ENCODE assay signal across 28 cellular contexts in genomic region chr9:120982851-120983250, GRCh38. TPM values are rescaled to one million over a fixed set of nuclear protein-coding genes. Genes with fewer than 3 reads are reported as not detected.
DNase-seq lines count a peak whose midpoint lies in the region; ATAC-seq and TF ChIP-seq lines count a peak whose summit lies in the region.
"Had no signal": no experiment of that assay in that cellular context is flagged by ENCODE, and none has a peak within 500 bp of the region (broad histone marks: within the 10 kb centered on the region; RNA-seq: fewer than 3 reads in every experiment).

No MANE protein-coding gene starts in this region.

- DNase-seq in GM03348 (ENCODE audit: low spot score) = peak; percentile 8
- peak; percentile 13 for DNase-seq in M059J (ENCODE audit: low read depth)
- DNase-seq in fibroblast of peridontal ligament (ENCODE audit: extremely low read depth) = peak; percentile 75
- DNase-seq in non-pigmented ciliary epithelial cell (ENCODE audit: low read depth) = peak; percentile 4
- no peak for DNase-seq in body of pancreas
- no peak for DNase-seq in NCI-H146 (lab: John Stamatoyannopoulos, UW)
- DNase-seq: activated CD8-positive, alpha-beta memory T cell treated with anti-CD3 and anti-CD28 coated beads for 24 hours; activated naive CD4-positive, alpha-beta T cell treated with anti-CD3 and anti-CD28 coated beads for 36 hours; activated T-cell treated with anti-CD3 and anti-CD28 coated beads, Interleukin-2, amount 50 U/mL, for 48 hours; anterior cingulate cortex; Calu3; caudate nucleus; dermis blood vessel endothelial cell; H7; Kasumi-1; NCI-H1092 treated with DMSO at 0.1 percent for 48 hours; NCI-H2029; NCI-H446; NK-92 treated with Interleukin-12 subunit alpha and Interleukin-12 subunit beta, amount 100 ng/mL, for 24 hours; Peyer's patch; SJCRH30; stimulated activated CD4-positive, alpha-beta T cell treated with anti-CD3 and anti-CD28 coated beads, Interleukin-12 subunit alpha, Interleukin-12 subunit beta, amount 100 ng/mL, for 4 hours; stimulated activated naive CD8-positive, alpha-beta T cell treated with anti-CD3 and anti-CD28 coated beads, Interleukin-15, amount 100 ng/mL, for 72 hours; T-cell; tibial artery had no signal

- 39 to 42% methylated on average over 2 of the region's 2 CpGs for WGBS in body of pancreas, 2 donors

- intact Hi-C loops in body of pancreas (cut with DNase I) = loop anchor here (10.0 kb wide), 1 partner anchor 72 kb away; the partner anchor contains the start of gene C5

- H3K4me1 ChIP-seq in body of pancreas = no peaks in the 10 kb centered on the region
- H3K4me1 ChIP-seq: BLaER1 treated with 17β-estradiol and CSF1 and Interleukin-3, amounts not matched to agents 10 nM and 100 nM; Peyer's patch; tibial artery had no signal

- no peak for ATAC-seq in body of pancreas
- no peak for ATAC-seq in HG02852 (IDR thresholded peaks at IDR 0.05; ENCODE audit: unreplicated experiment)
- ATAC-seq: gastroesophageal sphincter; stimulated activated naive CD8-positive, alpha-beta T cell treated with anti-CD3 and anti-CD28 coated beads, Interleukin-15, amount 100 ng/mL, for 72 hours; T-cell had no signal

- no peak for TF ChIP-seq POLR2A in body of pancreas (IDR thresholded peaks at IDR 0.05)

- TF ChIP-seq CTCF in body of pancreas (IDR thresholded peaks at IDR 0.05) = no peak

- no peak overlapping the region for H3K27ac ChIP-seq in body of pancreas
- H3K27ac ChIP-seq: BLaER1 treated with 17β-estradiol and CSF1 and Interleukin-3, amounts not matched to agents 10 nM and 100 nM; gastroesophageal sphincter; Peyer's patch; SJCRH30; tibial artery had no signal

- H3K4me3 ChIP-seq in body of pancreas = no peak overlapping the region
- H3K4me3 ChIP-seq: BLaER1 treated with 17β-estradiol and CSF1 and Interleukin-3, amounts not matched to agents 10 nM and 100 nM; gastroesophageal sphincter; Peyer's patch; SJCRH30; tibial artery had no signal

- H3K36me3 ChIP-seq in body of pancreas (replicated peaks in 1 of 2; ENCODE audit: insufficient read depth in 1 of 2, low read depth in 2 of 2) = peaks cover 0 to 2% of the 10 kb centered on the region in 2 donors
- H3K36me3 ChIP-seq: BLaER1 treated with 17β-estradiol and CSF1 and Interleukin-3, amounts not matched to agents 10 nM and 100 nM; Peyer's patch; SJCRH30 had no signal

- no peaks in the 10 kb centered on the region for H3K9me3 ChIP-seq in body of pancreas
- H3K9me3 ChIP-seq: BLaER1 treated with 17β-estradiol and CSF1 and Interleukin-3, amounts not matched to agents 10 nM and 100 nM; gastroesophageal sphincter; Peyer's patch; SJCRH30; tibial artery had no signal

- no peaks in the 10 kb centered on the region for H3K27me3 ChIP-seq in body of pancreas
- H3K27me3 ChIP-seq: BLaER1 treated with 17β-estradiol and CSF1 and Interleukin-3, amounts not matched to agents 10 nM and 100 nM; gastroesophageal sphincter; Peyer's patch; SJCRH30; tibial artery had no signal

RNA-seq across cellular contexts. Expression of gene TRAF1, which starts 56.3 kb away (rescaled TPM):
- total RNA-seq in M059J (2014; rRNA removed; shearing (Covaris generic)) = 4.9 and 5.7 TPM in 2 replicates
- 1 to 10 TPM; 4.4 to 8.2 TPM for total RNA-seq in body of pancreas

Comparison
In these comparisons a context has a peak if more than half of its experiments do, and no peak if none do; other contexts are left out.
1. DNase-seq: peak in GM03348 (single experiment), M059J (single experiment), fibroblast of peridontal ligament (single experiment) and non-pigmented ciliary epithelial cell (single experiment); none in body of pancreas (0 of 4) and NCI-H146 (single experiment).